Comparison of ENCODE assay signal across 9 cellular contexts in the genomic region with DNA sequence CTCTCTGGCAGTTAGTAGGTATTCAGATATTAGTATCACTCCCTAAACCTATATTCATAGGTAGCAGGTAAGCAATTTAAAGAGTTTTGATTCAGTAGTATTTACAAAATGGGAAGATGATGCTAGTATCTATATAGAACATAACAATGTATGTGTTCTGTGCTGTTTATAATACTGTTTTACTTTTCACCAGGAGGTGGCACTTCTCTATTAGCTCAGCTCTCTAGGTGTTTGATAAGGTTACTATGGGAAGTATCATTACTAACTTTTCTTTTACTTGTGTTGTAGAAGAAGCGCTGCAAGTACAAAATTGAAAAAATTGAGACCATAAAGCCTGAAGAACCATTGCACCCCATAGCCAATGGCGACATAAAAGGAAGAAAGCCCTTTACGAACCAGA. TPM values are rescaled to one million over a fixed set of nuclear protein-coding genes. Genes with fewer than 3 reads are reported as not detected.
A peak's percentile ranks its signal among the peaks of the same experiment; 100 is the strongest.
DNase-seq lines count a peak whose midpoint lies in the region; ATAC-seq and TF ChIP-seq lines count a peak whose summit lies in the region.
"Had no signal": no experiment of that assay in that cellular context is flagged by ENCODE, and none has a peak within 500 bp of the region (broad histone marks: within the 10 kb centered on the region; RNA-seq: fewer than 3 reads in every experiment).

No MANE protein-coding gene starts in this region.

- intact Hi-C loops in PC-9 (cut with micrococcal nuclease; ENCODE audit: unreplicated experiment) = loop anchor here (1.0 kb wide), 1 partner anchor 110 kb away; no protein-coding TSS in a partner anchor

- H2AFZ ChIP-seq in PC-9 = no peak overlapping the region

- H3K27me3 Mint-ChIP-seq in activated T-cell treated with anti-CD3 and anti-CD28 coated beads, Interleukin-2, amount 50 U/mL, for 72 hours (ENCODE audit: low read depth) = no peaks in the 10 kb centered on the region
- no peaks in the 10 kb centered on the region for H3K27me3 Mint-ChIP-seq in stimulated activated naive B cell treated with anti-CD40 and anti-IgM and Interleukin-4, amounts not matched to agents 10 μg/mL and 1 μg/mL and 100 μg/mL, for 72 hours

- TF ChIP-seq CTCF in PC-9 (conservative IDR thresholded peaks at IDR 0.05) = peak; percentile 73
- peak; percentile 61 for TF ChIP-seq CTCF in epithelial cell of proximal tubule (conservative IDR thresholded peaks at IDR 0.05; ENCODE audit: low read depth, low read length)

- no peaks in the 10 kb centered on the region for H3K9me3 ChIP-seq in PC-9 (ENCODE audit: insufficient read depth, low read depth)

- DNase-seq in activated T-cell treated with anti-CD3 and anti-CD28 coated beads, Interleukin-2, amount 50 U/mL, for 72 hours = no peak
- DNase-seq in activated T-cell treated with anti-CD3 and anti-CD28 coated beads for 4 hours (no peak), PC-9 (no peak), epithelial cell of proximal tubule (ENCODE audit: low read depth) (no peak), SHP77 treated with DMSO at 0.1 percent for 48 hours (lab: John Stamatoyannopoulos, UW) (no peak)
- no peak for DNase-seq in stimulated activated naive B cell treated with anti-CD40 and anti-IgM and Interleukin-4, amounts not matched to agents 10 μg/mL and 1 μg/mL and 100 μg/mL, for 72 hours

- H4K20me1 ChIP-seq in PC-9 (ENCODE audit: insufficient read depth) = no peaks in the 10 kb centered on the region

- no peaks in the 10 kb centered on the region for H3K4me1 Mint-ChIP-seq in activated T-cell treated with anti-CD3 and anti-CD28 coated beads, Interleukin-2, amount 50 U/mL, for 72 hours (ENCODE audit: low read depth)
- no peaks in the 10 kb centered on the region for H3K4me1 Mint-ChIP-seq in stimulated activated naive B cell treated with anti-CD40 and anti-IgM and Interleukin-4, amounts not matched to agents 10 μg/mL and 1 μg/mL and 100 μg/mL, for 72 hours

- no peak overlapping the region for H3K4me3 ChIP-seq in PC-9
- no peak overlapping the region for H3K4me3 ChIP-seq in epithelial cell of proximal tubule (ENCODE audit: low read depth, low read length)

- peak; percentile 43 to 57 for ATAC-seq in activated T-cell treated with anti-CD3 and anti-CD28 coated beads, Interleukin-2, amount 50 U/mL, for 72 hours (replicated peaks in 1 of 2)
- peak; percentile 57 to 60 for ATAC-seq in stimulated activated naive B cell treated with anti-CD40 and anti-IgM and Interleukin-4, amounts not matched to agents 10 μg/mL and 1 μg/mL and 100 μg/mL, for 72 hours (replicated peaks)
- ATAC-seq in GM19328 (IDR thresholded peaks at IDR 0.05; ENCODE audit: unreplicated experiment) (no peak), GM21825 (IDR thresholded peaks at IDR 0.05; ENCODE audit: unreplicated experiment) (no peak)

- H3K79me2 ChIP-seq in PC-9 (ENCODE audit: low read depth) = no peaks in the 10 kb centered on the region

- peak overlapping the region; percentile 54 for H3K27ac Mint-ChIP-seq in activated T-cell treated with anti-CD3 and anti-CD28 coated beads, Interleukin-2, amount 50 U/mL, for 72 hours
- no peak overlapping the region for H3K27ac Mint-ChIP-seq in stimulated activated naive B cell treated with anti-CD40 and anti-IgM and Interleukin-4, amounts not matched to agents 10 μg/mL and 1 μg/mL and 100 μg/mL, for 72 hours

- no peak overlapping the region for H3K4me2 ChIP-seq in PC-9

- H3K4me3 Mint-ChIP-seq in activated T-cell treated with anti-CD3 and anti-CD28 coated beads, Interleukin-2, amount 50 U/mL, for 72 hours = no peak overlapping the region
- no peak overlapping the region for H3K4me3 Mint-ChIP-seq in stimulated activated naive B cell treated with anti-CD40 and anti-IgM and Interleukin-4, amounts not matched to agents 10 μg/mL and 1 μg/mL and 100 μg/mL, for 72 hours

- H3F3A ChIP-seq in PC-9 (ENCODE audit: insufficient read depth, low read depth) = peaks cover 3% of the 10 kb centered on the region; the same call in 1 of the 2 replicates

- H3K9me3 Mint-ChIP-seq in activated T-cell treated with anti-CD3 and anti-CD28 coated beads, Interleukin-2, amount 50 U/mL, for 72 hours = no peaks in the 10 kb centered on the region
- no peaks in the 10 kb centered on the region for H3K9me3 Mint-ChIP-seq in stimulated activated naive B cell treated with anti-CD40 and anti-IgM and Interleukin-4, amounts not matched to agents 10 μg/mL and 1 μg/mL and 100 μg/mL, for 72 hours

- BruUV-seq in PC-9 (replicated peaks; lab: Mats Ljungman, UMichigan) = no TSS peak

- H3K36me3 ChIP-seq in PC-9 (ENCODE audit: low read depth) = peaks cover 12% of the 10 kb centered on the region

- H3K4me1 ChIP-seq in PC-9 (replicated peaks; ENCODE audit: insufficient read depth) = no peaks in the 10 kb centered on the region

- peaks cover 6 to 12% of the 10 kb centered on the region in 2 donors for H3K36me3 Mint-ChIP-seq in activated T-cell treated with anti-CD3 and anti-CD28 coated beads, Interleukin-2, amount 50 U/mL, for 72 hours (ENCODE audit: insufficient read depth in 2 of 2)
- H3K36me3 Mint-ChIP-seq in stimulated activated naive B cell treated with anti-CD40 and anti-IgM and Interleukin-4, amounts not matched to agents 10 μg/mL and 1 μg/mL and 100 μg/mL, for 72 hours = peaks cover 20 to 36% of the 10 kb centered on the region in 2 donors

- CTCF ChIA-PET in PC-9 (lab: Charles Lee) = interaction anchor here (1.6 kb wide), 1 partner anchor 110 kb away, joined by 8 read pairs; no protein-coding TSS in a partner anchor

- no peaks in the 10 kb centered on the region for H3K27me3 ChIP-seq in PC-9 (ENCODE audit: insufficient read depth, low read depth)

- H3K27ac ChIP-seq in PC-9 = no peak overlapping the region

- H3K9me2 ChIP-seq in PC-9 (ENCODE audit: insufficient read depth) = no peaks in the 10 kb centered on the region

- POLR2A ChIA-PET in PC-9 (lab: Charles Lee; ENCODE audit: unreplicated experiment) = interaction anchor here (0.5 to 0.7 kb wide), 2 partner anchors 21 to 110 kb away, joined by 5 to 11 read pairs; no protein-coding TSS in a partner anchor

RNA-seq across cellular contexts. Expression of a gene that starts 49.4 kb away (rescaled TPM):
- total RNA-seq in activated T-cell treated with anti-CD3 and anti-CD28 coated beads, Interleukin-2, amount 50 U/mL, for 72 hours = 1 to 10 TPM; 3.9 to 9.0 TPM
- total RNA-seq in PC-9 (2021) (not detected in 2 replicates), epithelial cell of proximal tubule (not detected in 2 replicates)
- total RNA-seq: myocyte had no signal

Comparison
In these comparisons a context has a peak if more than half of its experiments do, and no peak if none do; other contexts are left out.
1. ATAC-seq: peak in activated T-cell treated with anti-CD3 and anti-CD28 coated beads, Interleukin-2, amount 50 U/mL, for 72 hours (2 of 2) and stimulated activated naive B cell treated with anti-CD40 and anti-IgM and Interleukin-4, amounts not matched to agents 10 μg/mL and 1 μg/mL and 100 μg/mL, for 72 hours (2 of 2); none in GM19328 (single experiment) and GM21825 (single experiment).